Comparison of ENCODE assay signal across 9 cellular contexts in genomic region chr3:170657312-170657711, GRCh38.
"Had no signal": no experiment of that assay in that cellular context is flagged by ENCODE, and none has a peak within 500 bp of the region (broad histone marks: within the 10 kb centered on the region; RNA-seq: fewer than 3 reads in every experiment).

No MANE protein-coding gene starts in this region.

- H3K9ac ChIP-seq: GM23248 had no signal

- H3K4me1 ChIP-seq: HAP-1 had no signal

- DNase-seq: GM23248, GOT3, H7, HFFc6, KBM-7 had no signal

- H3K9me3 ChIP-seq: HAP-1 had no signal

- H3K36me3 ChIP-seq: HAP-1 had no signal

- H2AFZ ChIP-seq: GM23248 had no signal

- H3K4me3 ChIP-seq: GM23248, HAP-1 had no signal

- ATAC-seq: HCT116, HepG2 had no signal

- H3K27ac ChIP-seq: GM23248, HL-60 had no signal
